8 cellular contexts compared by ENCODE assay signal in the genomic region with DNA sequence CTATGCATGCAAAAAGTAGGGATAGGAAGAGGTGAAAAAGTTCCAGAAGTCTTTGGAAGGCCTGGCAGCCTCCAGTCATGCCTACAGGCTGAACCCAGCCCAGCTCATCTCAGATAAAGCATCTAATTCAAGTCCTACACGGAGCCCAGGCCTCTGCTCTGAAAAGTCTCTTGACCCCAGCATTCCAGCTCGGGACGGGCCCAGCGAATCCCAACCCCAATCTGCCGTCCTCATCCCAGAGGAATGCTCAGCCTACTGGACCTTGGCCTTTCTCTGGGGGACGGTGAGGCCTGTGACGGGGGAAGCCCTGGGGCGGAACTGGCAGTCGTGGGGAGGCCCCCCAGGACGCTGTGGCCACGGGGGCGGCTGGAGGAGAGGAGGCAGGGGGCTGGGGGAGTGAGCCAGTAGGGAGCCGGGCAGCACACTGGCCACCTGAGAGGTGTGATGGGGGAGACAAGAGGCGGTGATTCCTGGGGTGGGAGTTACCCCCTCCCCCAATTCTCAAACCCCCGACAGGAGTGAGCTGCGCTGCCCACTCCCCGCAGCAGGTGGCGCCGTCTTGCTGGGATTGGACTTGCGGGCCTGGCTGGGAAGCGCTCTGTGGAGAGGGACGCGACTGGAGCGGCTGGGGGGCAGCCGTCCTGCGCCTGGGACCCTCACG.
A peak's percentile ranks its signal among the peaks of the same experiment; 100 is the strongest.
DNase-seq lines count a peak whose midpoint lies in the region; ATAC-seq, FAIRE-seq and TF ChIP-seq lines count a peak whose summit lies in the region.

No MANE protein-coding gene starts in this region.

- peak overlapping the region; percentile 96 for H3K4me2 ChIP-seq in PC-3 (ENCODE audit: low read length)

- H3K4me1 ChIP-seq in PC-3 (ENCODE audit: insufficient read depth, low read length) (peaks cover 21% of the 10 kb centered on the region), neutrophil (ENCODE audit: control insufficient read depth in 1 of 2, insufficient read depth in 1 of 2, low read depth in 1 of 2, low read length in 1 of 2) (peaks cover 38 to 43% of the 10 kb centered on the region in 2 experiments)

- H3K79me2 ChIP-seq in PC-3 (ENCODE audit: low read length): no peaks in the 10 kb centered on the region

- no peak for FAIRE-seq in frontal cortex (lab: Jason Lieb, UNC)

- BruUV-seq in PC-3 (replicated peaks; lab: Mats Ljungman, UMichigan): no TSS peak

- H2AFZ ChIP-seq in PC-3 (ENCODE audit: low read length): peak overlapping the region; percentile 95

- TF ChIP-seq CTCF in PC-3 (conservative IDR thresholded peaks at IDR 0.05; ENCODE audit: low read depth, low read length) (peak; percentile 88), neutrophil (IDR thresholded peaks at IDR 0.05) (peak; percentile 88)

- H3K27me3 ChIP-seq in PC-3 (ENCODE audit: low read length) (no peaks in the 10 kb centered on the region), neutrophil (no peaks in the 10 kb centered on the region)

- CTCF ChIA-PET in PC-3 (lab: Charles Lee): interaction anchor here (0.7 to 1.9 kb wide), 3 partner anchors 233 to 253 kb away, joined by 3 to 11 read pairs (median 4); no protein-coding TSS in a partner anchor

- no peaks in the 10 kb centered on the region for H3F3A ChIP-seq in PC-3 (ENCODE audit: low read length, unreplicated experiment)

- no peaks in the 10 kb centered on the region for H3K36me3 ChIP-seq in PC-3 (ENCODE audit: low read depth, low read length)
- H3K36me3 ChIP-seq in neutrophil: no peaks in the 10 kb centered on the region

- intact Hi-C loops in PC-3 (cut with micrococcal nuclease): loop anchor here (1.0 to 5.0 kb wide), 2 partner anchors 47 to 254 kb away; no protein-coding TSS in a partner anchor

- H3K4me3 ChIP-seq in PC-3 (ENCODE audit: low read length) (peak overlapping the region; percentile 69), neutrophil (ENCODE audit: low read depth in 1 of 2, low read length in 1 of 2) (peak overlapping the region; percentile 50 to 63)

- POLR2A ChIA-PET in PC-3 (lab: Charles Lee; ENCODE audit: unreplicated experiment): interaction anchor here (0.5 kb wide), 1 partner anchor 26 kb away, joined by 3 read pairs; no protein-coding TSS in a partner anchor

- DNase-seq in SKM-1 treated with dmso at 0.1 percent for 144 hours (lab: John Stamatoyannopoulos, UW; ENCODE audit: unreplicated experiment) (peak; percentile 43), SKM-1 (lab: John Stamatoyannopoulos, UW; ENCODE audit: unreplicated experiment) (no peak), PC-3 (peak; percentile 66), activated gamma-delta T cell treated with Interleukin-2 at 50 U/mL for 16 hours (peak; percentile 55), frontal cortex (ENCODE audit: low spot score in 2 of 2) (peak; percentile 62 to 81), superior temporal gyrus (ENCODE audit: extremely low spot score) (peak; percentile 55)

- H3K9me3 ChIP-seq in PC-3 (ENCODE audit: low read length): no peaks in the 10 kb centered on the region
- no peaks in the 10 kb centered on the region for H3K9me3 ChIP-seq in neutrophil

- H3K9me2 ChIP-seq in PC-3 (replicated peaks; ENCODE audit: low read length): no peaks in the 10 kb centered on the region

- no peaks in the 10 kb centered on the region for H4K20me1 ChIP-seq in PC-3 (ENCODE audit: low read length)

- peak overlapping the region; percentile 67 for H3K9ac ChIP-seq in PC-3 (ENCODE audit: low read length)

- peak overlapping the region; percentile 32; the same call in 1 of the 2 replicates for H3K27ac ChIP-seq in PC-3 (ENCODE audit: low read length)
- H3K27ac ChIP-seq in neutrophil: peak overlapping the region; percentile 79

- peak; percentile 88 for ATAC-seq in PC-3
- no peak for ATAC-seq in HG03045 (IDR thresholded peaks at IDR 0.05; ENCODE audit: unreplicated experiment)
